ENCODE assay signal across 1 cellular context in genomic region chr1:93848352-93848883, GRCh38.
TF ChIP-seq lines count a peak whose summit lies in the region.

No MANE protein-coding gene starts in this region.

TF ChIP-seq in WTC11, 78 proteins besides CTCF, POLR2A, EP300 and RAD21 (continued from another document):
- TF ChIP-seq ATF6 (CRISPR knock-in tag; IDR thresholded peaks at IDR 0.05) (no peak), ZNF512 (CRISPR knock-in tag; IDR thresholded peaks at IDR 0.05; ENCODE audit: borderline replicate concordance) (no peak), RELA (CRISPR knock-in tag; IDR thresholded peaks at IDR 0.05; ENCODE audit: borderline replicate concordance) (no peak), PRDM15 (CRISPR knock-in tag; IDR thresholded peaks at IDR 0.05) (no peak)
